8 cellular contexts compared by ENCODE assay signal in genomic region chr16:73036074-73036826, GRCh38. TPM values are rescaled to one million over a fixed set of nuclear protein-coding genes. Genes with fewer than 3 reads are reported as not detected.
DNase-seq lines count a peak whose midpoint lies in the region; ATAC-seq and TF ChIP-seq lines count a peak whose summit lies in the region.

No MANE protein-coding gene starts in this region.

- no peaks in the 10 kb centered on the region for H3K9me3 Mint-ChIP-seq in memory B cell

- WGBS in aorta, 2 donors: 44 to 51% methylated on average over 18 to 19 of the region's 19 CpGs

- POLR2A ChIA-PET in GM10248 (lab: Yijun Ruan, JAX): interaction anchor here (0.6 kb wide), 1 partner anchor 9 kb away, joined by 7 read pairs; no protein-coding TSS in a partner anchor

- no peaks in the 10 kb centered on the region for H3K9me3 ChIP-seq in aorta (ENCODE audit: control insufficient read depth, low read length)

- peak overlapping the region; percentile 79 for H3K27ac Mint-ChIP-seq in memory B cell

- H3K27ac ChIP-seq in aorta (ENCODE audit: low read depth in 1 of 2, low read length in 2 of 2): no peak overlapping the region

- TF ChIP-seq CTCF in GM10248 (IDR thresholded peaks at IDR 0.05; ENCODE audit: control extremely low read depth, extremely low read depth, low read depth, missing control alignments) (no peak), GM20000 (IDR thresholded peaks at IDR 0.05; ENCODE audit: extremely low read depth, missing control alignments) (no peak)

- H3K4me3 Mint-ChIP-seq in memory B cell: peak overlapping the region; percentile 44

- H3K27me3 Mint-ChIP-seq in memory B cell: peaks cover 11% of the 10 kb centered on the region

- DNase-seq in GM10248 (ENCODE audit: extremely low spot score): peak; percentile 73
- DNase-seq in GM20000 (ENCODE audit: low spot score): peak; percentile 76
- peak in 1 of 2 donors; percentile 25 for DNase-seq in memory B cell (ENCODE audit: low spot score in 2 of 2)
- no peak for DNase-seq in aorta
- no peak for DNase-seq in DMS114 treated with DMSO at 0.1 percent for 48 hours (lab: John Stamatoyannopoulos, UW; ENCODE audit: unreplicated experiment)
- DNase-seq in activated T-cell treated with anti-CD3 and anti-CD28 coated beads for 4 hours: no peak
- DNase-seq in amniotic stem cell (lab: John Stamatoyannopoulos, UW): no peak

- peaks cover 28% of the 10 kb centered on the region for H3K4me1 Mint-ChIP-seq in memory B cell

- intact Hi-C loops in aorta (cut with DNase I): no loop called here

- H3K36me3 ChIP-seq in aorta (ENCODE audit: control insufficient read depth in 1 of 2, insufficient read depth in 2 of 2, low read length in 1 of 2): no peaks in the 10 kb centered on the region

- ATAC-seq in HG03469 (IDR thresholded peaks at IDR 0.05; ENCODE audit: unreplicated experiment): peak; percentile 61
- peak; percentile 91 for ATAC-seq in memory B cell (ENCODE audit: low read depth)
- ATAC-seq in aorta (ENCODE audit: low FRiP score): no peak

- no peak overlapping the region for H3K4me3 ChIP-seq in aorta (ENCODE audit: low read length in 2 of 2)

- no peaks in the 10 kb centered on the region for H3K27me3 ChIP-seq in aorta (ENCODE audit: control insufficient read depth in 1 of 2, insufficient read depth in 2 of 2, low read length in 1 of 2)

- CTCF ChIA-PET in GM10248 (lab: Yijun Ruan, JAX): interaction anchor here (1.0 to 1.7 kb wide), 4 partner anchors 9 to 63 kb away, joined by 3 to 5 read pairs (median 4); no protein-coding TSS in a partner anchor

- no peaks in the 10 kb centered on the region for H3K36me3 Mint-ChIP-seq in memory B cell

- H3K4me1 ChIP-seq in aorta (ENCODE audit: control insufficient read depth in 1 of 2, insufficient read depth in 2 of 2, low read length in 2 of 2): peaks cover 4 to 8% of the 10 kb centered on the region in 2 donors

RNA-seq across cellular contexts. Expression of gene ZFHX3, which starts 11.7 kb away (rescaled TPM):
- total RNA-seq in aorta: 10 to 100 TPM; 67.4 to 96.9 TPM
- 1 to 10 TPM; 4.3 to 8.0 TPM for polyA plus RNA-seq in aorta

Comparison
In these comparisons a context has a peak if more than half of its experiments do, and no peak if none do; other contexts are left out.
1. DNase-seq: peak in GM10248 (single experiment) and GM20000 (single experiment); none in aorta (0 of 2), DMS114 treated with DMSO at 0.1 percent for 48 hours (single experiment), activated T-cell treated with anti-CD3 and anti-CD28 coated beads for 4 hours (single experiment) and amniotic stem cell (single experiment).